ENCODE assay signal across 10 cellular contexts in the genomic region with DNA sequence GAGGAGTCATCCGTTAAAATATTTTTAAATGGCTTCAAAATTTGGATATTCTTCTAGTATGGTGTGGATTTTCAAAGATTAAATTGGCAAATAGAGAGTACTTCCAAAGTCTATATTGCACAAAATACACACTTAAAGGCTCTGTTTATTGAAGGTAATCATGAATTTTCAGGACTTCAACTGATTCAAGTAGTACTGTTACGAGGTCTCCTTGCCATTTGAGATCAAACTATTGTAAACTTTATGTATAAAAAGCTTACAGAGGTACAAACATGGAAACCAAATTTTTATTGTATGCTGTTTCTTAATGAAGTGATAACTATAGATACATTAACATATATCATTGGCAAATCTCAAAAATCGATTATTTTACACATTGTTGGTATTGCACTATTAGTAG. TPM values are rescaled to one million over a fixed set of nuclear protein-coding genes. Genes with fewer than 3 reads are reported as not detected.
A peak's percentile ranks its signal among the peaks of the same experiment; 100 is the strongest.
DNase-seq lines count a peak whose midpoint lies in the region; ATAC-seq and TF ChIP-seq lines count a peak whose summit lies in the region.
"Had no signal": no experiment of that assay in that cellular context is flagged by ENCODE, and none has a peak within 500 bp of the region (broad histone marks: within the 10 kb centered on the region; RNA-seq: fewer than 3 reads in every experiment).

No MANE protein-coding gene starts in this region.

- no peaks in the 10 kb centered on the region for H3K36me3 ChIP-seq in MM.1S (replicated peaks; ENCODE audit: insufficient read depth, low read length)
- no peaks in the 10 kb centered on the region for H3K36me3 ChIP-seq in ectodermal cell (ENCODE audit: control insufficient read depth, insufficient read depth, low read length)

- H3K4me1 Mint-ChIP-seq in CD4-positive, alpha-beta T cell (ENCODE audit: low read depth), result peaks cover 58% of the 10 kb centered on the region
- peaks cover 43% of the 10 kb centered on the region for H3K4me1 Mint-ChIP-seq in neural crest cell

- peak overlapping the region; percentile 74 for H3K4me2 ChIP-seq in MM.1S (ENCODE audit: low read depth, low read length)

- no peak overlapping the region for H2AFZ ChIP-seq in MM.1S (ENCODE audit: low read length)

- CTCF ChIA-PET in CD4-positive, alpha-beta T cell (lab: Charles Lee), result interaction anchor here (0.7 kb wide), 1 partner anchor 13 kb away, joined by 3 read pairs; no protein-coding TSS in a partner anchor

- no peaks in the 10 kb centered on the region for H3K9me3 Mint-ChIP-seq in CD4-positive, alpha-beta T cell
- no peaks in the 10 kb centered on the region for H3K9me3 Mint-ChIP-seq in neural crest cell

- H4K20me1 ChIP-seq in MM.1S (ENCODE audit: insufficient read depth, low read length), result peaks cover 3% of the 10 kb centered on the region; the same call in 1 of the 2 replicates

- H3K9me2 ChIP-seq in MM.1S (replicated peaks; ENCODE audit: insufficient read depth, low read length), result no peaks in the 10 kb centered on the region

- H3K27me3 Mint-ChIP-seq in CD4-positive, alpha-beta T cell, result no peaks in the 10 kb centered on the region
- no peaks in the 10 kb centered on the region for H3K27me3 Mint-ChIP-seq in neural crest cell (ENCODE audit: low read depth)

- H3K9ac ChIP-seq in MM.1S (ENCODE audit: low read length), result peak overlapping the region; percentile 89; the same call in 1 of the 2 replicates

- peaks cover 76% of the 10 kb centered on the region for H3K79me2 ChIP-seq in MM.1S (ENCODE audit: low read length)

- H3K27me3 ChIP-seq in CD4-positive, alpha-beta T cell (ENCODE audit: control insufficient read depth, insufficient read depth, low read length), result no peaks in the 10 kb centered on the region
- H3K27me3 ChIP-seq in MM.1S (replicated peaks; ENCODE audit: insufficient read depth, low read length), result 0 out of 2 replicates have a peak, but pooled peaks cover 2% of the 10 kb centered on the region
- peaks cover 9% of the 10 kb centered on the region for H3K27me3 ChIP-seq in ectodermal cell (ENCODE audit: control insufficient read depth, insufficient read depth, low read length, poor library complexity, severe bottlenecking)

- no peak for ATAC-seq in CD4-positive, alpha-beta T cell (ENCODE audit: poor library complexity)
- ATAC-seq in HG03045 (IDR thresholded peaks at IDR 0.05; ENCODE audit: unreplicated experiment), result no peak
- ATAC-seq: left colon had no signal

- H3K27ac ChIP-seq in CD4-positive, alpha-beta T cell (ENCODE audit: low read depth, low read length), result no peak overlapping the region
- H3K27ac ChIP-seq in MM.1S (ENCODE audit: low read length) (no peak overlapping the region), ectodermal cell (ENCODE audit: insufficient read depth, low read depth, low read length, poor library complexity, severe bottlenecking) (no peak overlapping the region)

- no peak for TF ChIP-seq CTCF in CD4-positive, alpha-beta T cell (IDR thresholded peaks at IDR 0.05)
- no peak for TF ChIP-seq CTCF in MM.1S (IDR thresholded peaks at IDR 0.05; ENCODE audit: low read length)
- no peak for TF ChIP-seq CTCF in neural crest cell (conservative IDR thresholded peaks at IDR 0.05)
- TF ChIP-seq CTCF in GM13977 (IDR thresholded peaks at IDR 0.05; ENCODE audit: extremely low read depth, insufficient read depth, missing control alignments), result no peak

- H3K36me3 Mint-ChIP-seq in CD4-positive, alpha-beta T cell (ENCODE audit: low read depth), result peaks cover 65% of the 10 kb centered on the region
- no peaks in the 10 kb centered on the region for H3K36me3 Mint-ChIP-seq in neural crest cell (ENCODE audit: low read depth)

- peak overlapping the region; percentile 86 for H3K4me3 ChIP-seq in MM.1S (ENCODE audit: low read length)
- H3K4me3 ChIP-seq in ectodermal cell (ENCODE audit: insufficient read depth, low read depth, low read length), result peak overlapping the region; percentile 80

- 33 to 62% methylated on average over 1 to 2 of the region's 3 CpGs for WGBS in ectodermal cell, 2 experiments

- peak overlapping the region; percentile 98 for H3K4me3 Mint-ChIP-seq in CD4-positive, alpha-beta T cell
- peak overlapping the region; percentile 94 for H3K4me3 Mint-ChIP-seq in neural crest cell

- no peaks in the 10 kb centered on the region for H3K9me3 ChIP-seq in CD4-positive, alpha-beta T cell (ENCODE audit: control insufficient read depth, low read length)
- no peaks in the 10 kb centered on the region for H3K9me3 ChIP-seq in MM.1S (replicated peaks; ENCODE audit: insufficient read depth, low read length)
- H3K9me3 ChIP-seq in ectodermal cell (ENCODE audit: control insufficient read depth, low read length), result no peaks in the 10 kb centered on the region

- H3F3A ChIP-seq in MM.1S (ENCODE audit: insufficient read depth, low read length), result peaks cover 27% of the 10 kb centered on the region

- peak overlapping the region; percentile 88 for H3K27ac Mint-ChIP-seq in CD4-positive, alpha-beta T cell
- H3K27ac Mint-ChIP-seq in neural crest cell (ENCODE audit: unreplicated experiment), result no peak overlapping the region

- intact Hi-C loops in CD4-positive, alpha-beta T cell (cut with DNase I, micrococcal nuclease), result loop anchor here (5.0 to 10.0 kb wide), 3 partner anchors 43 to 207 kb away; a partner anchor contains a TSS

- in situ Hi-C loops in GM13977 (cut with MboI; ENCODE audit: low pct_unique_long_range_greater_than_20kb, low sequenced_read_pairs, unreplicated experiment), result no loop called here

- POLR2A ChIA-PET in CD4-positive, alpha-beta T cell (lab: Charles Lee), result interaction anchor here (1.0 to 5.8 kb wide), 2 partner anchors 14 to 167 kb away, joined by 3 to 31 read pairs; no protein-coding TSS in a partner anchor

- DNase-seq in CD4-positive, alpha-beta T cell, result no peak
- DNase-seq in MM.1S (no peak), neural crest cell (ENCODE audit: low read depth, low spot score) (no peak), nucleus accumbens (lab: John Stamatoyannopoulos, UW) (no peak), NCI-H446 treated with DMSO at 0.1 percent for 48 hours (lab: John Stamatoyannopoulos, UW) (no peak), GM13977 (ENCODE audit: low spot score) (no peak)
- DNase-seq: left colon, NCI-H524 treated with DMSO at 0.1 percent for 48 hours had no signal

- H3K4me1 ChIP-seq in MM.1S (ENCODE audit: low read length) (peaks cover 16% of the 10 kb centered on the region), ectodermal cell (ENCODE audit: control insufficient read depth, insufficient read depth, low read length) (peaks cover 8% of the 10 kb centered on the region)

RNA-seq across cellular contexts. Expression of a gene that starts 2.5 kb away (rescaled TPM):
- 10 to 100 TPM; 94.7 to 96.9 TPM for total RNA-seq in CD4-positive, alpha-beta T cell
- polyA plus RNA-seq in ectodermal cell (2013, experiment 1 of 4), result 34.4 TPM
- 40.2 TPM for polyA plus RNA-seq in ectodermal cell (2013, experiment 2 of 4)
- 26.7 TPM for polyA plus RNA-seq in ectodermal cell (2013, experiment 3 of 4)
- polyA plus RNA-seq in ectodermal cell (2013, experiment 4 of 4), result 30.6 TPM
- 51.2 and 52.2 TPM in 2 replicates for total RNA-seq in neural crest cell
